ENCODE assay signal across 10 cellular contexts in the genomic region with DNA sequence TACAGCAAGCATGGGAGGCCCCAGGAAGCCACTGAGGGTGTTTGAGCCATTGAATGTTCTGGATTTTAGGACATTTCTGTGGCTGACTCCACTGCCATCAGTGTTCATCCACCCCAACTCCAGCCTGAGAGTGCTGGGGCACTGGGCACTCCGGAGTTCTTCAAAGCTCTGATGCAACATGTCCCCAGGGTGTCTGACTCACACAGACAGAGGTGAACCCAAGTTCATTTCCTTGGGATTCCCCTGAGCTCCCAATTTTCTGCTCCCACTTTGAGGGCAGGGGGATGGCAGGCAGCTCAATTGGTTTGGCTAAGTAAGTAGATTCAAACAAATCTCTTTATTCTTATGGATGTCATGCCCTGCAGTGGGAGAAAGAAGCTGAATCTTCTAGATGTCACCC. TPM values are rescaled to one million over a fixed set of nuclear protein-coding genes. Genes with fewer than 3 reads are reported as not detected.
DNase-seq lines count a peak whose midpoint lies in the region; ATAC-seq and TF ChIP-seq lines count a peak whose summit lies in the region.
"Had no signal": no experiment of that assay in that cellular context is flagged by ENCODE, and none has a peak within 500 bp of the region (broad histone marks: within the 10 kb centered on the region; RNA-seq: fewer than 3 reads in every experiment).

No MANE protein-coding gene starts in this region.

- no peaks in the 10 kb centered on the region for H3K27me3 ChIP-seq in adrenal gland
- no peaks in the 10 kb centered on the region for H3K27me3 ChIP-seq in thoracic aorta (replicated peaks; ENCODE audit: insufficient read depth)
- no peaks in the 10 kb centered on the region for H3K27me3 ChIP-seq in Caco-2 (replicated peaks; ENCODE audit: control insufficient read depth, insufficient read depth, low read length)

- BruUV-seq in Caco-2 (replicated peaks; lab: Mats Ljungman, UMichigan): no TSS peak

- intact Hi-C loops in adrenal gland (cut with DNase I): no loop called here
- intact Hi-C loops in left ventricle myocardium superior (cut with micrococcal nuclease): no loop called here
- intact Hi-C loops in Caco-2 (cut with micrococcal nuclease; ENCODE audit: unreplicated experiment): no loop called here

- H3K27ac ChIP-seq in adrenal gland: peak overlapping the region in 2 of 5 donors; percentile 44 to 61
- H3K27ac ChIP-seq in thoracic aorta: no peak overlapping the region

- H3K4me3 Mint-ChIP-seq in T-cell (no peak overlapping the region), Caco-2 (ENCODE audit: unreplicated experiment) (no peak overlapping the region)
- H3K4me3 Mint-ChIP-seq: GM23338, naive B cell had no signal

- no peaks in the 10 kb centered on the region for H3K36me3 Mint-ChIP-seq in T-cell
- no peaks in the 10 kb centered on the region for H3K36me3 Mint-ChIP-seq in Caco-2 (ENCODE audit: insufficient read depth, unreplicated experiment)
- H3K36me3 Mint-ChIP-seq: naive B cell had no signal

- in situ Hi-C loops in GM13976 (cut with MboI; ENCODE audit: low sequenced_read_pairs, unreplicated experiment): no loop called here

- H3K36me3 ChIP-seq in adrenal gland (replicated peaks in 1 of 2) (no peaks in the 10 kb centered on the region), thoracic aorta (no peaks in the 10 kb centered on the region), Caco-2 (ENCODE audit: control insufficient read depth, insufficient read depth, low read length) (no peaks in the 10 kb centered on the region)

- POLR2A ChIA-PET in T-cell (lab: Charles Lee) (no interaction called here), Caco-2 (lab: Charles Lee) (no interaction called here)

- WGBS in adrenal gland, 4 donors: 6 to 33% (median 12%) methylated on average over 1 of the region's 1 CpG; no CpG with 5 or more reads in 1 of the 4 donors

- CTCF ChIA-PET in T-cell (lab: Charles Lee) (no interaction called here), Caco-2 (lab: Charles Lee) (no interaction called here)

- H3K27ac Mint-ChIP-seq in T-cell: no peak overlapping the region
- H3K27ac Mint-ChIP-seq in Caco-2 (ENCODE audit: unreplicated experiment): no peak overlapping the region
- H3K27ac Mint-ChIP-seq: GM23338 had no signal

- H3K27me3 Mint-ChIP-seq in T-cell (peaks cover 3 to 6% of the 10 kb centered on the region in 2 donors), Caco-2 (ENCODE audit: insufficient read depth, unreplicated experiment) (no peaks in the 10 kb centered on the region)

- no peak overlapping the region for H3K4me3 ChIP-seq in adrenal gland
- no peak overlapping the region for H3K4me3 ChIP-seq in thoracic aorta
- no peak overlapping the region for H3K4me3 ChIP-seq in Caco-2 (ENCODE audit: low read depth, low read length)
- H3K4me3 ChIP-seq: GM23338 had no signal

- H3K4me1 Mint-ChIP-seq in T-cell: peaks cover 0 to 2% (median 0%) of the 10 kb centered on the region in 3 donors
- H3K4me1 Mint-ChIP-seq in Caco-2 (ENCODE audit: low read depth, unreplicated experiment): peaks cover 7% of the 10 kb centered on the region
- H3K4me1 Mint-ChIP-seq: naive B cell had no signal

- H3K9me3 ChIP-seq in adrenal gland (replicated peaks in 1 of 3) (no peaks in the 10 kb centered on the region), thoracic aorta (no peaks in the 10 kb centered on the region), Caco-2 (no peaks in the 10 kb centered on the region)

- TF ChIP-seq POLR2A in adrenal gland (IDR thresholded peaks at IDR 0.05): no peak

- peaks cover 8 to 16% of the 10 kb centered on the region in 2 donors for H3K4me1 ChIP-seq in adrenal gland (replicated peaks in 1 of 2)
- H3K4me1 ChIP-seq in thoracic aorta (ENCODE audit: control insufficient read depth in 1 of 2, low read depth in 2 of 2): peaks cover 19 to 58% of the 10 kb centered on the region in 2 donors
- peaks cover 12% of the 10 kb centered on the region; the same call in 1 of the 2 replicates for H3K4me1 ChIP-seq in Caco-2

- ATAC-seq in left ventricle myocardium superior: peak; percentile 53
- ATAC-seq in thoracic aorta (ENCODE audit: insufficient number of reproducible peaks, low FRiP score, low read depth): no peak
- no peak for ATAC-seq in T-cell (replicated peaks in 1 of 4)
- ATAC-seq: GM23338 had no signal

- H3K9me3 Mint-ChIP-seq in T-cell (no peaks in the 10 kb centered on the region), Caco-2 (ENCODE audit: unreplicated experiment) (no peaks in the 10 kb centered on the region)
- H3K9me3 Mint-ChIP-seq: GM23338, naive B cell had no signal

- TF ChIP-seq CTCF in adrenal gland (IDR thresholded peaks at IDR 0.05): no peak
- no peak for TF ChIP-seq CTCF in thoracic aorta (IDR thresholded peaks at IDR 0.05)
- TF ChIP-seq CTCF in GM13976 (IDR thresholded peaks at IDR 0.05; ENCODE audit: borderline replicate concordance, control extremely low read depth, extremely low read depth, insufficient read depth, missing control alignments): no peak
- no peak for TF ChIP-seq CTCF in Caco-2 (IDR thresholded peaks at IDR 0.05; ENCODE audit: insufficient read depth in 1 of 2, low read depth in 1 of 2, low read length in 1 of 2, severe bottlenecking in 1 of 2, unreplicated experiment in 1 of 2)

- peak; percentile 54 for DNase-seq in HPDE6-E6E7 (ENCODE audit: extremely low spot score)
- DNase-seq in adrenal gland: peak in 6 of 7 donors; percentile 56 to 81 (median 71)
- no peak for DNase-seq in left ventricle myocardium superior
- peak; percentile 55 for DNase-seq in thoracic aorta (ENCODE audit: low spot score)
- DNase-seq in GM13976 (ENCODE audit: low spot score): no peak
- no peak for DNase-seq in T-cell
- DNase-seq in Caco-2: no peak
- no peak for DNase-seq in T-helper 9 cell
- DNase-seq: naive B cell had no signal

RNA-seq across cellular contexts. Expression of gene STRA6, which starts 2.2 kb away (rescaled TPM):
- total RNA-seq in adrenal gland (1 to 10 TPM in 4 of 8 donors, under 1 TPM in 2, not detected in 2; 0.22 to 4.5 (median 2.2) TPM), left ventricle myocardium superior (not detected), thoracic aorta (under 1 TPM in 1 of 2 donors, not detected in 1; 0.28 TPM), T-cell (not detected), Caco-2 (2022) (2.1 and 3.1 TPM in 2 replicates)
- 10 to 100 TPM in 1 of 3 donors, 1 to 10 TPM in 2; 1.2 to 11.7 (median 9.4) TPM for polyA plus RNA-seq in adrenal gland

RNA-seq across cellular contexts. Expression of gene ISLR, which starts 26.9 kb away (rescaled TPM):
- total RNA-seq in adrenal gland (10 to 100 TPM in 7 of 8 donors, 1 to 10 TPM in 1; 7.9 to 63.4 (median 35.2) TPM), left ventricle myocardium superior (11.1 TPM), thoracic aorta (100 to 1,000 TPM in 1 of 2 donors, 10 to 100 TPM in 1; 76.8 to 323 TPM), T-cell (under 1 TPM in 1 of 5 donors, not detected in 4; 0.12 TPM), Caco-2 (2022) (not detected in 2 replicates)
- polyA plus RNA-seq in adrenal gland: 10 to 100 TPM in 2 of 3 donors, 1 to 10 TPM in 1; 6.1 to 26.3 (median 19.2) TPM
- total RNA-seq: GM23338 had no signal

RNA-seq across cellular contexts. Expression of gene CCDC33, which starts 35.7 kb away (rescaled TPM):
- under 1 TPM in 5 of 8 donors, not detected in 3; 0.11 to 0.63 (median 0.16) TPM for total RNA-seq in adrenal gland
- polyA plus RNA-seq in adrenal gland: under 1 TPM; 0.30 to 0.48 (median 0.42) TPM
- not detected for total RNA-seq in left ventricle myocardium superior
- total RNA-seq in thoracic aorta: not detected
- total RNA-seq in T-cell: not detected
- total RNA-seq in Caco-2 (2022): not detected in 2 replicates

Comparison
In these comparisons a context has a peak if more than half of its experiments do, and no peak if none do; other contexts are left out.
1. DNase-seq: peak in HPDE6-E6E7 (single experiment), adrenal gland (6 of 7) and thoracic aorta (single experiment); none in left ventricle myocardium superior (single experiment), GM13976 (single experiment), T-cell (0 of 34), Caco-2 (0 of 2) and T-helper 9 cell (single experiment).